In genomic region chr6:1070085-1070521, GRCh38 we compare ENCODE assay signal across 22 cellular contexts.
DNase-seq lines count a peak whose midpoint lies in the region; ATAC-seq and TF ChIP-seq lines count a peak whose summit lies in the region.
"Had no signal": no experiment of that assay in that cellular context is flagged by ENCODE, and none has a peak within 500 bp of the region (broad histone marks: within the 10 kb centered on the region; RNA-seq: fewer than 3 reads in every experiment).

No MANE protein-coding gene starts in this region.

- no peak for TF ChIP-seq CTCF in Caco-2 (IDR thresholded peaks at IDR 0.05; ENCODE audit: insufficient read depth in 1 of 2, low read depth in 1 of 2, low read length in 1 of 2, severe bottlenecking in 1 of 2, unreplicated experiment in 1 of 2)
- no peak for TF ChIP-seq CTCF in nephron progenitor cell (IDR thresholded peaks at IDR 0.05)
- no peak for TF ChIP-seq CTCF in tibial artery (IDR thresholded peaks at IDR 0.05)

- H3K27me3 Mint-ChIP-seq in Caco-2 (ENCODE audit: insufficient read depth, unreplicated experiment) (no peaks in the 10 kb centered on the region), nephron progenitor cell (ENCODE audit: low read depth, poor library complexity) (peaks cover 9% of the 10 kb centered on the region)

- H3K4me1 ChIP-seq in Caco-2 = peaks cover 60% of the 10 kb centered on the region
- H3K4me1 ChIP-seq in tibial artery = no peaks in the 10 kb centered on the region
- H3K4me1 ChIP-seq: uterus had no signal

- BruUV-seq in Caco-2 (replicated peaks; lab: Mats Ljungman, UMichigan) = no TSS peak

- intact Hi-C loops in Caco-2 (cut with micrococcal nuclease; ENCODE audit: unreplicated experiment) (no loop called here), left ventricle myocardium superior (cut with micrococcal nuclease) (no loop called here), tibial artery (cut with DNase I; ENCODE audit: low total_unique reads) (no loop called here)

- H3K36me3 ChIP-seq in Caco-2 (ENCODE audit: control insufficient read depth, insufficient read depth, low read length) (no peaks in the 10 kb centered on the region), tibial artery (no peaks in the 10 kb centered on the region)
- H3K36me3 ChIP-seq: sigmoid colon, uterus had no signal

- H3K4me1 Mint-ChIP-seq in Caco-2 (ENCODE audit: low read depth, unreplicated experiment) (peaks cover 34% of the 10 kb centered on the region), nephron progenitor cell (peaks cover 20% of the 10 kb centered on the region)
- H3K4me1 Mint-ChIP-seq: CD14-positive monocyte; GM23338; naive thymus-derived CD8-positive, alpha-beta T cell had no signal

- ATAC-seq in left ventricle myocardium superior = peak; percentile 77
- ATAC-seq in HG03457 (IDR thresholded peaks at IDR 0.05; ENCODE audit: unreplicated experiment) = no peak
- ATAC-seq: activated CD8-positive, alpha-beta T cell treated with anti-CD3 and anti-CD28 coated beads for 36 hours; GM23338; naive thymus-derived CD8-positive, alpha-beta T cell had no signal

- H3K27me3 ChIP-seq in Caco-2 (replicated peaks; ENCODE audit: control insufficient read depth, insufficient read depth, low read length) (no peaks in the 10 kb centered on the region), tibial artery (peaks cover 0 to 11% of the 10 kb centered on the region in 2 donors)
- H3K27me3 ChIP-seq: sigmoid colon, uterus had no signal

- CTCF ChIA-PET in Caco-2 (lab: Charles Lee) = interaction anchor here (0.8 to 1.0 kb wide), 2 partner anchors 158 to 327 kb away, joined by 3 to 5 read pairs; no protein-coding TSS in a partner anchor

- H3K36me3 Mint-ChIP-seq in Caco-2 (ENCODE audit: insufficient read depth, unreplicated experiment) (no peaks in the 10 kb centered on the region), nephron progenitor cell (ENCODE audit: low read depth) (no peaks in the 10 kb centered on the region)
- H3K36me3 Mint-ChIP-seq: CD14-positive monocyte; naive thymus-derived CD8-positive, alpha-beta T cell had no signal

- H3K9me3 ChIP-seq in Caco-2 = no peaks in the 10 kb centered on the region
- no peaks in the 10 kb centered on the region for H3K9me3 ChIP-seq in tibial artery
- H3K9me3 ChIP-seq: sigmoid colon, uterus had no signal

- DNase-seq in Caco-2 (peak; percentile 32 to 64), M059J (ENCODE audit: low read depth) (peak; percentile 81), left ventricle myocardium superior (peak; percentile 41), nephron progenitor cell (no peak), NCI-H1105 treated with DMSO at 0.1 percent for 48 hours (lab: John Stamatoyannopoulos, UW) (no peak), AG08396 (ENCODE audit: low spot score) (no peak), tibial artery (no peak)
- DNase-seq: activated CD8-positive, alpha-beta T cell treated with anti-CD3 and anti-CD28 coated beads for 36 hours; activated gamma-delta T cell treated with Interleukin-2 at 50 U/mL for 16 hours; DMS 273 treated with DMSO at 0.1 percent for 48 hours; naive thymus-derived CD8-positive, alpha-beta T cell; NCI-H2171 treated with DMSO at 0.1 percent for 48 hours; NCI-H526 treated with DMSO at 0.1 percent for 48 hours; sigmoid colon; T1000; uterus had no signal

- H3K4me3 ChIP-seq in Caco-2 (ENCODE audit: low read depth, low read length) (no peak overlapping the region), tibial artery (no peak overlapping the region)
- H3K4me3 ChIP-seq: GM23338, lung, sigmoid colon, uterus had no signal

- POLR2A ChIA-PET in Caco-2 (lab: Charles Lee) = interaction anchor here (0.8 to 1.6 kb wide), 3 partner anchors 15 to 241 kb away, joined by 3 to 5 read pairs (median 4); partner anchors contain the start of gene FOXQ1

- H3K4me3 Mint-ChIP-seq in Caco-2 (ENCODE audit: unreplicated experiment) (peak overlapping the region; percentile 30), nephron progenitor cell (no peak overlapping the region)
- H3K4me3 Mint-ChIP-seq: activated CD8-positive, alpha-beta T cell treated with anti-CD3 and anti-CD28 coated beads for 36 hours; dendritic cell treated with granulocyte-macrophage colony-stimulating factor and Interleukin-4, amounts not matched to agents 40 ng/mL and 50 ng/mL, for 4 days; GM23338; naive thymus-derived CD8-positive, alpha-beta T cell had no signal

- peak overlapping the region; percentile 76 for H3K27ac Mint-ChIP-seq in Caco-2 (ENCODE audit: unreplicated experiment)
- peak overlapping the region; percentile 29 for H3K27ac Mint-ChIP-seq in nephron progenitor cell
- H3K27ac Mint-ChIP-seq: activated CD8-positive, alpha-beta T cell treated with anti-CD3 and anti-CD28 coated beads for 36 hours; CD14-positive monocyte; dendritic cell treated with granulocyte-macrophage colony-stimulating factor and Interleukin-4, amounts not matched to agents 40 ng/mL and 50 ng/mL, for 4 days; GM23338 had no signal

- H3K9me3 Mint-ChIP-seq in Caco-2 (ENCODE audit: unreplicated experiment) (no peaks in the 10 kb centered on the region), nephron progenitor cell (no peaks in the 10 kb centered on the region)
- H3K9me3 Mint-ChIP-seq: activated CD8-positive, alpha-beta T cell treated with anti-CD3 and anti-CD28 coated beads for 36 hours; dendritic cell treated with granulocyte-macrophage colony-stimulating factor and Interleukin-4, amounts not matched to agents 40 ng/mL and 50 ng/mL, for 4 days; GM23338; naive thymus-derived CD8-positive, alpha-beta T cell had no signal

- H3K27ac ChIP-seq in tibial artery = no peak overlapping the region
- H3K27ac ChIP-seq: HL-60, uterus had no signal

Comparison
In these comparisons a context has a peak if more than half of its experiments do, and no peak if none do; other contexts are left out.
1. DNase-seq: peak in Caco-2 (2 of 2), M059J (single experiment) and left ventricle myocardium superior (single experiment); none in nephron progenitor cell (single experiment), NCI-H1105 treated with DMSO at 0.1 percent for 48 hours (single experiment), AG08396 (single experiment) and tibial artery (0 of 2).